ENCODE assay signal across 10 cellular contexts in genomic region chr16:50202926-50203624, GRCh38. TPM values are rescaled to one million over a fixed set of nuclear protein-coding genes. Genes with fewer than 3 reads are reported as not detected.
DNase-seq lines count a peak whose midpoint lies in the region; ATAC-seq and TF ChIP-seq lines count a peak whose summit lies in the region.
"Had no signal": no experiment of that assay in that cellular context is flagged by ENCODE, and none has a peak within 500 bp of the region (broad histone marks: within the 10 kb centered on the region; RNA-seq: fewer than 3 reads in every experiment).

No MANE protein-coding gene starts in this region.

- H3K36me3 ChIP-seq in body of pancreas (replicated peaks in 1 of 2; ENCODE audit: insufficient read depth in 1 of 2, low read depth in 2 of 2): no peaks in the 10 kb centered on the region

- H3K4me3 ChIP-seq in body of pancreas: no peak overlapping the region

- no peak overlapping the region for H3K4me3 Mint-ChIP-seq in activated CD8-positive, alpha-beta T cell treated with anti-CD3 and anti-CD28 coated beads for 36 hours
- no peak overlapping the region for H3K4me3 Mint-ChIP-seq in activated CD8-positive, alpha-beta T cell treated with anti-CD3 and anti-CD28 coated beads, Interleukin-2, amount 10 ng/mL, durations not matched to agents 7 days and 5 days
- peak overlapping the region; percentile 13 for H3K4me3 Mint-ChIP-seq in type B pancreatic cell
- H3K4me3 Mint-ChIP-seq: dendritic cell treated with granulocyte-macrophage colony-stimulating factor and Interleukin-4, amounts not matched to agents 40 ng/mL and 50 ng/mL, for 4 days had no signal

- H3K9me3 ChIP-seq in body of pancreas: no peaks in the 10 kb centered on the region

- no peak for DNase-seq in activated CD8-positive, alpha-beta T cell treated with anti-CD3 and anti-CD28 coated beads for 36 hours
- DNase-seq in activated CD8-positive, alpha-beta T cell treated with anti-CD3 and anti-CD28 coated beads, Interleukin-2, amount 10 ng/mL, durations not matched to agents 7 days and 5 days: no peak
- DNase-seq in body of pancreas (peak in 2 of 4 donors; percentile 19 to 56), left lobe of liver (ENCODE audit: low spot score) (no peak), type B pancreatic cell (ENCODE audit: extremely low spot score, unreplicated experiment) (no peak), SK-N-DZ (ENCODE audit: low spot score) (no peak), pons (ENCODE audit: low spot score) (no peak)
- DNase-seq: CD4-positive, CD25-positive, alpha-beta regulatory T cell had no signal

- peak overlapping the region; percentile 18 for H3K27ac Mint-ChIP-seq in activated CD8-positive, alpha-beta T cell treated with anti-CD3 and anti-CD28 coated beads for 36 hours
- no peak overlapping the region for H3K27ac Mint-ChIP-seq in activated CD8-positive, alpha-beta T cell treated with anti-CD3 and anti-CD28 coated beads, Interleukin-2, amount 10 ng/mL, durations not matched to agents 7 days and 5 days
- H3K27ac Mint-ChIP-seq in type B pancreatic cell: peak overlapping the region; percentile 90
- H3K27ac Mint-ChIP-seq: dendritic cell treated with granulocyte-macrophage colony-stimulating factor and Interleukin-4, amounts not matched to agents 40 ng/mL and 50 ng/mL, for 4 days had no signal

- H3K4me1 Mint-ChIP-seq in activated CD8-positive, alpha-beta T cell treated with anti-CD3 and anti-CD28 coated beads for 36 hours (ENCODE audit: low read depth): peaks cover 59% of the 10 kb centered on the region
- peaks cover 44% of the 10 kb centered on the region for H3K4me1 Mint-ChIP-seq in activated CD8-positive, alpha-beta T cell treated with anti-CD3 and anti-CD28 coated beads, Interleukin-2, amount 10 ng/mL, durations not matched to agents 7 days and 5 days (ENCODE audit: low read depth)
- H3K4me1 Mint-ChIP-seq in type B pancreatic cell (ENCODE audit: unreplicated experiment): peaks cover 35% of the 10 kb centered on the region

- no peaks in the 10 kb centered on the region for H3K9me3 Mint-ChIP-seq in activated CD8-positive, alpha-beta T cell treated with anti-CD3 and anti-CD28 coated beads for 36 hours
- H3K9me3 Mint-ChIP-seq in activated CD8-positive, alpha-beta T cell treated with anti-CD3 and anti-CD28 coated beads, Interleukin-2, amount 10 ng/mL, durations not matched to agents 7 days and 5 days (ENCODE audit: insufficient read depth): no peaks in the 10 kb centered on the region
- no peaks in the 10 kb centered on the region for H3K9me3 Mint-ChIP-seq in type B pancreatic cell
- H3K9me3 Mint-ChIP-seq: CD4-positive, CD25-positive, alpha-beta regulatory T cell; dendritic cell treated with granulocyte-macrophage colony-stimulating factor and Interleukin-4, amounts not matched to agents 40 ng/mL and 50 ng/mL, for 4 days had no signal

- 25 to 31% methylated on average over 5 of the region's 5 CpGs for WGBS in body of pancreas, 2 donors

- POLR2A ChIA-PET in activated CD8-positive, alpha-beta T cell treated with anti-CD3 and anti-CD28 coated beads for 36 hours (lab: Charles Lee): no interaction called here
- POLR2A ChIA-PET in activated CD8-positive, alpha-beta T cell treated with anti-CD3 and anti-CD28 coated beads, Interleukin-2, amount 10 ng/mL, durations not matched to agents 7 days and 5 days (lab: Charles Lee): no interaction called here

- CTCF ChIA-PET in activated CD8-positive, alpha-beta T cell treated with anti-CD3 and anti-CD28 coated beads for 36 hours (lab: Charles Lee): interaction anchor here (1.0 to 3.3 kb wide), 5 partner anchors 14 to 462 kb away, joined by 3 to 19 read pairs (median 4); partner anchors contain the start of gene CNEP1R1
- CTCF ChIA-PET in activated CD8-positive, alpha-beta T cell treated with anti-CD3 and anti-CD28 coated beads, Interleukin-2, amount 10 ng/mL, durations not matched to agents 7 days and 5 days (lab: Charles Lee): interaction anchor here (1.2 to 4.6 kb wide), 5 partner anchors 8 to 603 kb away, joined by 3 to 44 read pairs (median 3); partner anchors contain the start of gene CNEP1R1

- intact Hi-C loops in activated CD8-positive, alpha-beta T cell treated with anti-CD3 and anti-CD28 coated beads for 36 hours (cut with micrococcal nuclease): loop anchor here (10.0 kb wide), 1 partner anchor 48 kb away; the partner anchor contains the start of gene TENT4B
- intact Hi-C loops in body of pancreas (cut with DNase I): no loop called here

- TF ChIP-seq POLR2A in body of pancreas (IDR thresholded peaks at IDR 0.05): no peak

- no peak for ATAC-seq in activated CD8-positive, alpha-beta T cell treated with anti-CD3 and anti-CD28 coated beads for 36 hours
- no peak for ATAC-seq in activated CD8-positive, alpha-beta T cell treated with anti-CD3 and anti-CD28 coated beads, Interleukin-2, amount 10 ng/mL, durations not matched to agents 7 days and 5 days
- ATAC-seq in body of pancreas: peak; percentile 90
- ATAC-seq in left lobe of liver: peak; percentile 45
- ATAC-seq in GM18517 (IDR thresholded peaks at IDR 0.05; ENCODE audit: unreplicated experiment): no peak

- H3K27me3 ChIP-seq in body of pancreas: no peaks in the 10 kb centered on the region

- TF ChIP-seq CTCF in activated CD8-positive, alpha-beta T cell treated with anti-CD3 and anti-CD28 coated beads for 36 hours (IDR thresholded peaks at IDR 0.05): no peak
- TF ChIP-seq CTCF in body of pancreas (IDR thresholded peaks at IDR 0.05) (no peak), type B pancreatic cell (conservative IDR thresholded peaks at IDR 0.05) (no peak)

- peaks cover 51% of the 10 kb centered on the region for H3K4me1 ChIP-seq in body of pancreas

- H3K27me3 Mint-ChIP-seq in activated CD8-positive, alpha-beta T cell treated with anti-CD3 and anti-CD28 coated beads for 36 hours: no peaks in the 10 kb centered on the region
- no peaks in the 10 kb centered on the region for H3K27me3 Mint-ChIP-seq in activated CD8-positive, alpha-beta T cell treated with anti-CD3 and anti-CD28 coated beads, Interleukin-2, amount 10 ng/mL, durations not matched to agents 7 days and 5 days (ENCODE audit: low read depth)
- no peaks in the 10 kb centered on the region for H3K27me3 Mint-ChIP-seq in type B pancreatic cell
- H3K27me3 Mint-ChIP-seq: CD4-positive, CD25-positive, alpha-beta regulatory T cell; dendritic cell treated with granulocyte-macrophage colony-stimulating factor and Interleukin-4, amounts not matched to agents 40 ng/mL and 50 ng/mL, for 4 days had no signal

- H3K36me3 Mint-ChIP-seq in activated CD8-positive, alpha-beta T cell treated with anti-CD3 and anti-CD28 coated beads for 36 hours (ENCODE audit: low read depth): no peaks in the 10 kb centered on the region
- peaks cover 5% of the 10 kb centered on the region for H3K36me3 Mint-ChIP-seq in activated CD8-positive, alpha-beta T cell treated with anti-CD3 and anti-CD28 coated beads, Interleukin-2, amount 10 ng/mL, durations not matched to agents 7 days and 5 days (ENCODE audit: low read depth)
- peaks cover 3% of the 10 kb centered on the region for H3K36me3 Mint-ChIP-seq in type B pancreatic cell

- H3K27ac ChIP-seq in body of pancreas: peak overlapping the region; percentile 51 to 85 (median 72)

RNA-seq across cellular contexts. Expression of gene TENT4B, which starts 50.0 kb away (rescaled TPM):
- 10 to 100 TPM; 19.0 to 19.2 TPM for total RNA-seq in activated CD8-positive, alpha-beta T cell treated with anti-CD3 and anti-CD28 coated beads for 36 hours
- total RNA-seq in activated CD8-positive, alpha-beta T cell treated with anti-CD3 and anti-CD28 coated beads, Interleukin-2, amount 10 ng/mL, durations not matched to agents 7 days and 5 days: 10 to 100 TPM; 17.3 to 18.0 TPM
- 1 to 10 TPM; 2.0 to 7.0 TPM for total RNA-seq in body of pancreas
- total RNA-seq in left lobe of liver: 9.3 TPM
- 13.1 and 14.1 TPM in 2 replicates for total RNA-seq in type B pancreatic cell (ENCODE audit: low replicate concordance)
- polyA plus RNA-seq in SK-N-DZ (2014; cell fraction: cytosol; rRNA removed): 8.1 and 8.7 TPM in 2 replicates
- 6.9 and 8.7 TPM in 2 replicates for polyA plus RNA-seq in SK-N-DZ (2014; cell fraction: nucleus; rRNA removed)

Comparison
In these comparisons a context has a peak if more than half of its experiments do, and no peak if none do; other contexts are left out.
1. ATAC-seq: peak in body of pancreas (single experiment) and left lobe of liver (single experiment); none in activated CD8-positive, alpha-beta T cell treated with anti-CD3 and anti-CD28 coated beads for 36 hours (single experiment), activated CD8-positive, alpha-beta T cell treated with anti-CD3 and anti-CD28 coated beads, Interleukin-2, amount 10 ng/mL, durations not matched to agents 7 days and 5 days (single experiment) and GM18517 (single experiment).